ENCODE assay signal across 1 cellular context in the genomic region with DNA sequence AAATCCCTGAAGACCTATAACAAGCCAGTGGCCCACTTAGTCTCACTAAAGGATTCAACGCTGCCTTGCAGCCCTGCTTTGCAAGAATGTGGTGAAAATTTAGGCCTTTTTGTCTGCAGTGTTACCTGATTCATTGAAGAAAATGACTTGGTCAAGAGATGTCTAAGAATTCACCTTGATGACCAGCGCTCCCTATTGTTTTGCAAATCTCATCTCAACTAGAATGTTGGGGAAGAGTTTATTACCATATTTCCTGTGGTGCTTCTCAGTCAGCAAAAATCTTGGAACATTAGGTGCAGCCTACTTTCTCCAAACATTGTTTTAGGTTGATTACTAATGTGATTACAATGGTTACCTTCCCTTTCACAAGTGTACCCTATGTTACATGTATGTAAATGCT.
TF ChIP-seq lines count a peak whose summit lies in the region.

No MANE protein-coding gene starts in this region.

TF ChIP-seq in GM23338, 12 proteins besides CTCF, POLR2A, EP300 and RAD21:
- TF ChIP-seq, protein P1, sequence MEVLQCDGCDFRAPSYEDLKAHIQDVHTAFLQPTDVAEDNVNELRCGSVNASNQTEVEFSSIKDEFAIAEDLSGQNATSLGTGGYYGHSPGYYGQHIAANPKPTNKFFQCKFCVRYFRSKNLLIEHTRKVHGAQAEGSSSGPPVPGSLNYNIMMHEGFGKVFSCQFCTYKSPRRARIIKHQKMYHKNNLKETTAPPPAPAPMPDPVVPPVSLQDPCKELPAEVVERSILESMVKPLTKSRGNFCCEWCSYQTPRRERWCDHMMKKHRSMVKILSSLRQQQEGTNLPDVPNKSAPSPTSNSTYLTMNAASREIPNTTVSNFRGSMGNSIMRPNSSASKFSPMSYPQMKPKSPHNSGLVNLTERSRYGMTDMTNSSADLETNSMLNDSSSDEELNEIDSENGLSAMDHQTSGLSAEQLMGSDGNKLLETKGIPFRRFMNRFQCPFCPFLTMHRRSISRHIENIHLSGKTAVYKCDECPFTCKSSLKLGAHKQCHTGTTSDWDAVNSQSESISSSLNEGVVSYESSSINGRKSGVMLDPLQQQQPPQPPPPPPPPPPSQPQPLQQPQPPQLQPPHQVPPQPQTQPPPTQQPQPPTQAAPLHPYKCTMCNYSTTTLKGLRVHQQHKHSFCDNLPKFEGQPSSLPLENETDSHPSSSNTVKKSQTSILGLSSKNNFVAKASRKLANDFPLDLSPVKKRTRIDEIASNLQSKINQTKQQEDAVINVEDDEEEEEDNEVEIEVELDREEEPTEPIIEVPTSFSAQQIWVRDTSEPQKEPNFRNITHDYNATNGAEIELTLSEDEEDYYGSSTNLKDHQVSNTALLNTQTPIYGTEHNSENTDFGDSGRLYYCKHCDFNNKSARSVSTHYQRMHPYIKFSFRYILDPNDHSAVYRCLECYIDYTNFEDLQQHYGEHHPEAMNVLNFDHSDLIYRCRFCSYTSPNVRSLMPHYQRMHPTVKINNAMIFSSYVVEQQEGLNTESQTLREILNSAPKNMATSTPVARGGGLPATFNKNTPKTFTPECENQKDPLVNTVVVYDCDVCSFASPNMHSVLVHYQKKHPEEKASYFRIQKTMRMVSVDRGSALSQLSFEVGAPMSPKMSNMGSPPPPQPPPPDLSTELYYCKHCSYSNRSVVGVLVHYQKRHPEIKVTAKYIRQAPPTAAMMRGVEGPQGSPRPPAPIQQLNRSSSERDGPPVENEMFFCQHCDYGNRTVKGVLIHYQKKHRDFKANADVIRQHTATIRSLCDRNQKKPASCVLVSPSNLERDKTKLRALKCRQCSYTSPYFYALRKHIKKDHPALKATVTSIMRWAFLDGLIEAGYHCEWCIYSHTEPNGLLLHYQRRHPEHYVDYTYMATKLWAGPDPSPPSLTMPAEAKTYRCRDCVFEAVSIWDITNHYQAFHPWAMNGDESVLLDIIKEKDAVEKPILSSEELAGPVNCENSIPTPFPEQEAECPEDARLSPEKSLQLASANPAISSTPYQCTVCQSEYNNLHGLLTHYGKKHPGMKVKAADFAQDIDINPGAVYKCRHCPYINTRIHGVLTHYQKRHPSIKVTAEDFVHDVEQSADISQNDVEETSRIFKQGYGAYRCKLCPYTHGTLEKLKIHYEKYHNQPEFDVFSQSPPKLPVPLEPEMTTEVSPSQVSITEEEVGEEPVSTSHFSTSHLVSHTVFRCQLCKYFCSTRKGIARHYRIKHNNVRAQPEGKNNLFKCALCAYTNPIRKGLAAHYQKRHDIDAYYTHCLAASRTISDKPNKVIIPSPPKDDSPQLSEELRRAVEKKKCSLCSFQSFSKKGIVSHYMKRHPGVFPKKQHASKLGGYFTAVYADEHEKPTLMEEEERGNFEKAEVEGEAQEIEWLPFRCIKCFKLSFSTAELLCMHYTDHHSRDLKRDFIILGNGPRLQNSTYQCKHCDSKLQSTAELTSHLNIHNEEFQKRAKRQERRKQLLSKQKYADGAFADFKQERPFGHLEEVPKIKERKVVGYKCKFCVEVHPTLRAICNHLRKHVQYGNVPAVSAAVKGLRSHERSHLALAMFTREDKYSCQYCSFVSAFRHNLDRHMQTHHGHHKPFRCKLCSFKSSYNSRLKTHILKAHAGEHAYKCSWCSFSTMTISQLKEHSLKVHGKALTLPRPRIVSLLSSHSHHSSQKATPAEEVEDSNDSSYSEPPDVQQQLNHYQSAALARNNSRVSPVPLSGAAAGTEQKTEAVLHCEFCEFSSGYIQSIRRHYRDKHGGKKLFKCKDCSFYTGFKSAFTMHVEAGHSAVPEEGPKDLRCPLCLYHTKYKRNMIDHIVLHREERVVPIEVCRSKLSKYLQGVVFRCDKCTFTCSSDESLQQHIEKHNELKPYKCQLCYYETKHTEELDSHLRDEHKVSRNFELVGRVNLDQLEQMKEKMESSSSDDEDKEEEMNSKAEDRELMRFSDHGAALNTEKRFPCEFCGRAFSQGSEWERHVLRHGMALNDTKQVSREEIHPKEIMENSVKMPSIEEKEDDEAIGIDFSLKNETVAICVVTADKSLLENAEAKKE (CRISPR knock-in tag; IDR thresholded peaks at IDR 0.05), result peak; percentile 93
- TF ChIP-seq CREB1 (CRISPR knock-in tag; IDR thresholded peaks at IDR 0.05; ENCODE audit: low read depth), result 0 out of 2 replicates have a peak, but pooled peaks have one; percentile 18
- TF ChIP-seq ZNF331 (CRISPR knock-in tag; IDR thresholded peaks at IDR 0.05; ENCODE audit: low read depth), result no peak
- TF ChIP-seq JUNB (IDR thresholded peaks at IDR 0.05; ENCODE audit: unreplicated experiment), result no peak
- TF ChIP-seq NANOG (IDR thresholded peaks at IDR 0.05; ENCODE audit: borderline replicate concordance), result 0 out of 2 replicates have a peak, but pooled peaks have one; percentile 50
